Comparison of ENCODE assay signal across 11 cellular contexts in genomic region chr13:92805766-92806165, GRCh38.
DNase-seq lines count a peak whose midpoint lies in the region; ATAC-seq and TF ChIP-seq lines count a peak whose summit lies in the region.
"Had no signal": no experiment of that assay in that cellular context is flagged by ENCODE, and none has a peak within 500 bp of the region (broad histone marks: within the 10 kb centered on the region; RNA-seq: fewer than 3 reads in every experiment).

No MANE protein-coding gene starts in this region.

- no peaks in the 10 kb centered on the region for H3K36me3 Mint-ChIP-seq in activated naive CD4-positive, alpha-beta T cell treated with anti-CD3 and anti-CD28 coated beads, Interleukin-2, amount 10 ng/mL, durations not matched to agents 7 days and 5 days
- H3K36me3 Mint-ChIP-seq in activated CD4-positive, alpha-beta memory T cell treated with anti-CD3 and anti-CD28 coated beads for 36 hours, result no peaks in the 10 kb centered on the region

- DNase-seq in activated naive CD4-positive, alpha-beta T cell treated with anti-CD3 and anti-CD28 coated beads, Interleukin-2, amount 10 ng/mL, durations not matched to agents 7 days and 5 days, result no peak
- DNase-seq in activated naive CD4-positive, alpha-beta T cell (lab: John Stamatoyannopoulos, UW), result no peak
- no peak for DNase-seq in activated CD4-positive, alpha-beta memory T cell treated with anti-CD3 and anti-CD28 coated beads for 36 hours
- peak; percentile 50 for DNase-seq in kidney glomerular epithelial cell (lab: John Stamatoyannopoulos, UW)
- DNase-seq in transverse colon, result no peak
- DNase-seq in DMS79 (lab: John Stamatoyannopoulos, UW), result no peak
- DNase-seq in Ammon's horn (ENCODE audit: low spot score), result no peak
- no peak for DNase-seq in aorta
- DNase-seq: activated gamma-delta T cell, NCI-H1105, nucleus accumbens had no signal

- intact Hi-C loops in activated CD4-positive, alpha-beta memory T cell treated with anti-CD3 and anti-CD28 coated beads for 36 hours (cut with micrococcal nuclease), result no loop called here
- intact Hi-C loops in transverse colon (cut with DNase I; ENCODE audit: low total_unique reads) (no loop called here), aorta (cut with DNase I) (loop anchor here in 1 of 2 donors (5.0 to 10.0 kb wide), 2 partner anchors 37 to 419 kb away; partner anchors contain the start of gene GPC6)

- CTCF ChIA-PET in activated naive CD4-positive, alpha-beta T cell treated with anti-CD3 and anti-CD28 coated beads, Interleukin-2, amount 10 ng/mL, durations not matched to agents 7 days and 5 days (lab: Charles Lee), result no interaction called here
- CTCF ChIA-PET in activated CD4-positive, alpha-beta memory T cell treated with anti-CD3 and anti-CD28 coated beads for 36 hours (lab: Charles Lee), result no interaction called here

- no peaks in the 10 kb centered on the region for H3K36me3 ChIP-seq in transverse colon
- H3K36me3 ChIP-seq in aorta (ENCODE audit: control insufficient read depth in 1 of 2, insufficient read depth in 2 of 2, low read length in 1 of 2), result no peaks in the 10 kb centered on the region

- in situ Hi-C loops in transverse colon (cut with MboI; ENCODE audit: low pct_ligation_motif_present in 1 of 4, low pct_unique_long_range_greater_than_20kb in 1 of 4, low sequenced_read_pairs in 3 of 4), result no loop called here

- no peak for TF ChIP-seq POLR2A in transverse colon (IDR thresholded peaks at IDR 0.05)

- H3K9me3 ChIP-seq in transverse colon, result no peaks in the 10 kb centered on the region
- no peaks in the 10 kb centered on the region for H3K9me3 ChIP-seq in aorta (ENCODE audit: control insufficient read depth, low read length)

- TF ChIP-seq EP300 in transverse colon (IDR thresholded peaks at IDR 0.05; ENCODE audit: low read depth), result no peak

- H3K4me1 ChIP-seq in transverse colon (peaks cover 0 to 4% (median 0%) of the 10 kb centered on the region in 4 donors), aorta (ENCODE audit: control insufficient read depth in 1 of 2, insufficient read depth in 2 of 2, low read length in 2 of 2) (peaks cover 3 to 7% of the 10 kb centered on the region in 2 donors)

- H3K27ac ChIP-seq in transverse colon (peak overlapping the region; percentile 29 to 49 (median 44)), aorta (ENCODE audit: low read depth in 1 of 2, low read length in 2 of 2) (peak overlapping the region in 1 of 2 donors; percentile 63)

- no peaks in the 10 kb centered on the region for H3K27me3 ChIP-seq in transverse colon
- H3K27me3 ChIP-seq in aorta (ENCODE audit: control insufficient read depth in 1 of 2, insufficient read depth in 2 of 2, low read length in 1 of 2), result no peaks in the 10 kb centered on the region

- peaks cover 8% of the 10 kb centered on the region for H3K4me1 Mint-ChIP-seq in activated naive CD4-positive, alpha-beta T cell treated with anti-CD3 and anti-CD28 coated beads, Interleukin-2, amount 10 ng/mL, durations not matched to agents 7 days and 5 days
- peaks cover 12% of the 10 kb centered on the region for H3K4me1 Mint-ChIP-seq in activated CD4-positive, alpha-beta memory T cell treated with anti-CD3 and anti-CD28 coated beads for 36 hours (ENCODE audit: low read depth)

- H3K4me3 ChIP-seq in transverse colon (peak overlapping the region in 2 of 4 donors; percentile 13 to 46), aorta (ENCODE audit: low read length in 2 of 2) (peak overlapping the region in 1 of 2 donors; percentile 34)

- TF ChIP-seq CTCF in transverse colon (IDR thresholded peaks at IDR 0.05), result no peak

- H3K9me3 Mint-ChIP-seq in activated naive CD4-positive, alpha-beta T cell treated with anti-CD3 and anti-CD28 coated beads, Interleukin-2, amount 10 ng/mL, durations not matched to agents 7 days and 5 days, result peaks cover 3% of the 10 kb centered on the region
- H3K9me3 Mint-ChIP-seq in activated CD4-positive, alpha-beta memory T cell treated with anti-CD3 and anti-CD28 coated beads for 36 hours, result no peaks in the 10 kb centered on the region

- H3K27me3 Mint-ChIP-seq in activated naive CD4-positive, alpha-beta T cell treated with anti-CD3 and anti-CD28 coated beads, Interleukin-2, amount 10 ng/mL, durations not matched to agents 7 days and 5 days, result no peaks in the 10 kb centered on the region
- H3K27me3 Mint-ChIP-seq in activated CD4-positive, alpha-beta memory T cell treated with anti-CD3 and anti-CD28 coated beads for 36 hours, result no peaks in the 10 kb centered on the region

- no peak for ATAC-seq in aorta (ENCODE audit: low FRiP score)

- peak overlapping the region; percentile 59 for H3K4me3 Mint-ChIP-seq in activated naive CD4-positive, alpha-beta T cell treated with anti-CD3 and anti-CD28 coated beads, Interleukin-2, amount 10 ng/mL, durations not matched to agents 7 days and 5 days
- peak overlapping the region; percentile 40 for H3K4me3 Mint-ChIP-seq in activated CD4-positive, alpha-beta memory T cell treated with anti-CD3 and anti-CD28 coated beads for 36 hours

- POLR2A ChIA-PET in activated CD4-positive, alpha-beta memory T cell treated with anti-CD3 and anti-CD28 coated beads for 36 hours (lab: Charles Lee), result no interaction called here

- no peak overlapping the region for H3K27ac Mint-ChIP-seq in activated naive CD4-positive, alpha-beta T cell treated with anti-CD3 and anti-CD28 coated beads, Interleukin-2, amount 10 ng/mL, durations not matched to agents 7 days and 5 days
- no peak overlapping the region for H3K27ac Mint-ChIP-seq in activated CD4-positive, alpha-beta memory T cell treated with anti-CD3 and anti-CD28 coated beads for 36 hours
